In the genomic region with DNA sequence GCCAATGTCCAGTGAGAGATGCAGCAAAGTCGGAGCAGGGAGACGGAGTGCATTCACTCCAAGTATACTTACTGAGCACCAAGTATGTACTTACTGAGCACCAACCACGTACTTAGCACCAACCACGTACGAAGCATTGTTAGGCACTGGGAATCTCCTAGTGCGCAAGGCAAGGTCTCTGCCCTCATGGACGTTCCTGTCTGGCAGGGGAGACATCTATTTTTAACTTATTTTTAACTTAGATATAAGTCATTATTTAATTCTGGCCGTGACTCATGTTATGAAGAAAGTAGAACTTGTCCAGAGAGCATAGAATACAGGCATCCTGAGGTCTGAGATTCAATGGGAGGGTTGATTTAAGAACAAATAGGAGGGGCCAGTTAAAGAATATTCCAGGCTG, we compare ENCODE assay signal across 1 cellular context.
TF ChIP-seq lines count a peak whose summit lies in the region.

No MANE protein-coding gene starts in this region.

TF ChIP-seq in K562, 482 proteins besides CTCF, POLR2A, EP300 and RAD21:
- TF ChIP-seq RBBP5 (IDR thresholded peaks at IDR 0.05; ENCODE audit: borderline replicate concordance, insufficient read depth, low read length, poor library complexity, severe bottlenecking) (no peak), ZC3H4 (CRISPR knock-in tag; IDR thresholded peaks at IDR 0.05; ENCODE audit: borderline replicate concordance) (no peak), THAP12 (CRISPR knock-in tag; IDR thresholded peaks at IDR 0.05) (no peak), HEY1 (CRISPR knock-in tag; IDR thresholded peaks at IDR 0.05; ENCODE audit: borderline replicate concordance) (no peak), BACH1 (tag; IDR thresholded peaks at IDR 0.05) (no peak), BHLHE40 (IDR thresholded peaks at IDR 0.05; ENCODE audit: low read length) (no peak), PTTG1 (tag; IDR thresholded peaks at IDR 0.05; ENCODE audit: low read depth) (no peak), CBX1 (IDR thresholded peaks at IDR 0.05; ENCODE audit: low read depth) (no peak), JUNB (CRISPR knock-in tag; conservative IDR thresholded peaks at IDR 0.05) (no peak), SREBF1 (IDR thresholded peaks at IDR 0.05; ENCODE audit: borderline replicate concordance, low read depth, low read length) (no peak), MIER1 (IDR thresholded peaks at IDR 0.05; ENCODE audit: low read depth) (no peak)
- TF ChIP-seq, protein P1, sequence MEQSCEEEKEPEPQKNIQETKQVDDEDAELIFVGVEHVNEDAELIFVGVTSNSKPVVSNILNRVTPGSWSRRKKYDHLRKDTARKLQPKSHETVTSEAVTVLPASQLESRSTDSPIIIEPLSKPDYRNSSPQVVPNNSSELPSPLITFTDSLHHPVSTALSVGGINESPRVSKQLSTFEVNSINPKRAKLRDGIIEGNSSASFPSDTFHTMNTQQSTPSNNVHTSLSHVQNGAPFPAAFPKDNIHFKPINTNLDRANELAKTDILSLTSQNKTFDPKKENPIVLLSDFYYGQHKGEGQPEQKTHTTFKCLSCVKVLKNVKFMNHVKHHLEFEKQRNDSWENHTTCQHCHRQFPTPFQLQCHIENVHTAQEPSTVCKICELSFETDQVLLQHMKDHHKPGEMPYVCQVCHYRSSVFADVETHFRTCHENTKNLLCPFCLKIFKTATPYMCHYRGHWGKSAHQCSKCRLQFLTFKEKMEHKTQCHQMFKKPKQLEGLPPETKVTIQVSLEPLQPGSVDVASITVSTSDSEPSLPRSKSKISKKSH (CRISPR knock-in tag; IDR thresholded peaks at IDR 0.05) = no peak
